8 cellular contexts compared by ENCODE assay signal in genomic region chr4:25313194-25313895, GRCh38. TPM values are rescaled to one million over a fixed set of nuclear protein-coding genes. Genes with fewer than 3 reads are reported as not detected.
DNase-seq lines count a peak whose midpoint lies in the region; FAIRE-seq and TF ChIP-seq lines count a peak whose summit lies in the region.

No MANE protein-coding gene starts in this region.

- in situ Hi-C loops in KBM-7 (cut with MboI; ENCODE audit: low pct_unique_long_range_greater_than_20kb, low sequenced_read_pairs) = no loop called here

- H3K27me3 ChIP-seq in SJSA1 (replicated peaks) (no peaks in the 10 kb centered on the region), fibroblast of lung (ENCODE audit: control insufficient read depth, insufficient read depth, low read length) (no peaks in the 10 kb centered on the region), rectal smooth muscle tissue (ENCODE audit: control insufficient read depth, insufficient read depth, low read length) (no peaks in the 10 kb centered on the region)

- no peak for DNase-seq in GM19239 (ENCODE audit: insufficient read length, low spot score)
- DNase-seq in SJSA1 (ENCODE audit: low read depth in 1 of 2, low spot score in 2 of 2) = no peak
- DNase-seq in fibroblast of lung (ENCODE audit: low read depth in 2 of 2) = no peak
- no peak for DNase-seq in DMS114 treated with DMSO at 0.1 percent for 48 hours (lab: John Stamatoyannopoulos, UW; ENCODE audit: unreplicated experiment)
- DNase-seq in Ammon's horn (ENCODE audit: low spot score) = no peak
- no peak for DNase-seq in medulla oblongata (ENCODE audit: extremely low spot score)
- no peak for DNase-seq in KBM-7

- peaks cover 3% of the 10 kb centered on the region for H3K79me2 ChIP-seq in fibroblast of lung (ENCODE audit: control insufficient read depth, insufficient read depth, low read length)

- H3K27ac ChIP-seq in SJSA1 (no peak overlapping the region), fibroblast of lung (ENCODE audit: insufficient read depth, low read length) (peak overlapping the region; percentile 82), rectal smooth muscle tissue (ENCODE audit: low read depth, low read length) (peak overlapping the region; percentile 53)

- no peaks in the 10 kb centered on the region for H4K20me1 ChIP-seq in fibroblast of lung (ENCODE audit: control insufficient read depth, extremely low read depth, insufficient read depth, low read length)

- H3K4me3 ChIP-seq in SJSA1 (peak overlapping the region; percentile 51), fibroblast of lung (replicated peaks in 1 of 4; ENCODE audit: control extremely low read depth in 1 of 4, insufficient read depth in 1 of 4, low read depth in 3 of 4, low read length in 4 of 4) (peak overlapping the region; percentile 72 to 99 (median 90)), rectal smooth muscle tissue (ENCODE audit: low read length) (peak overlapping the region; percentile 92)

- peak overlapping the region; percentile 99 for H3K4me2 ChIP-seq in fibroblast of lung (ENCODE audit: extremely low read depth, insufficient read depth, low read length)

- peak; percentile 53 for FAIRE-seq in GM19239 (lab: Jason Lieb, UNC)

- H3K36me3 ChIP-seq in SJSA1 = peaks cover 3% of the 10 kb centered on the region; the same call in 1 of the 2 replicates
- no peaks in the 10 kb centered on the region for H3K36me3 ChIP-seq in fibroblast of lung (ENCODE audit: control insufficient read depth, insufficient read depth, low read length)
- H3K36me3 ChIP-seq in rectal smooth muscle tissue (ENCODE audit: control insufficient read depth, insufficient read depth, low read length) = no peaks in the 10 kb centered on the region

- H3K9ac ChIP-seq in fibroblast of lung (ENCODE audit: insufficient read depth, low read length) = peak overlapping the region; percentile 94
- H3K9ac ChIP-seq in rectal smooth muscle tissue (ENCODE audit: low read length) = peak overlapping the region; percentile 73

- H3K4me1 ChIP-seq in SJSA1 (replicated peaks) (no peaks in the 10 kb centered on the region), fibroblast of lung (ENCODE audit: control insufficient read depth, extremely low read depth, insufficient read depth, low read length) (peaks cover 5% of the 10 kb centered on the region), rectal smooth muscle tissue (ENCODE audit: control insufficient read depth, insufficient read depth, low read length) (peaks cover 2% of the 10 kb centered on the region)

- H3K9me3 ChIP-seq in SJSA1 (replicated peaks) = no peaks in the 10 kb centered on the region
- H3K9me3 ChIP-seq in fibroblast of lung (ENCODE audit: control insufficient read depth, insufficient read depth, low read depth, low read length) = no peaks in the 10 kb centered on the region

- TF ChIP-seq CTCF in fibroblast of lung (conservative IDR thresholded peaks at IDR 0.05 in 1 of 2, IDR thresholded peaks at IDR 0.05 in 1 of 2; ENCODE audit: low read depth in 1 of 2, low read length in 2 of 2) = no peak

- peak overlapping the region; percentile 98 for H2AFZ ChIP-seq in fibroblast of lung (ENCODE audit: low read length)

RNA-seq across cellular contexts. Expression of gene ZCCHC4, which starts 0.8 kb away (rescaled TPM):
- 9.2 and 11.2 TPM in 2 replicates for total RNA-seq in SJSA1 (2014; rRNA removed; shearing (Covaris generic))
- total RNA-seq in fibroblast of lung = 13.6 and 15.5 TPM in 2 replicates
- polyA plus RNA-seq in fibroblast of lung = 9.0 and 15.6 TPM in 2 replicates
- polyA plus RNA-seq in fibroblast of lung (2012) = 4.9 and 7.2 TPM in 2 replicates
- polyA minus RNA-seq in fibroblast of lung (ENCODE audit: low replicate concordance) = 1.5 and 5.4 TPM in 2 replicates
